Comparison of ENCODE assay signal across 8 cellular contexts in the genomic region with DNA sequence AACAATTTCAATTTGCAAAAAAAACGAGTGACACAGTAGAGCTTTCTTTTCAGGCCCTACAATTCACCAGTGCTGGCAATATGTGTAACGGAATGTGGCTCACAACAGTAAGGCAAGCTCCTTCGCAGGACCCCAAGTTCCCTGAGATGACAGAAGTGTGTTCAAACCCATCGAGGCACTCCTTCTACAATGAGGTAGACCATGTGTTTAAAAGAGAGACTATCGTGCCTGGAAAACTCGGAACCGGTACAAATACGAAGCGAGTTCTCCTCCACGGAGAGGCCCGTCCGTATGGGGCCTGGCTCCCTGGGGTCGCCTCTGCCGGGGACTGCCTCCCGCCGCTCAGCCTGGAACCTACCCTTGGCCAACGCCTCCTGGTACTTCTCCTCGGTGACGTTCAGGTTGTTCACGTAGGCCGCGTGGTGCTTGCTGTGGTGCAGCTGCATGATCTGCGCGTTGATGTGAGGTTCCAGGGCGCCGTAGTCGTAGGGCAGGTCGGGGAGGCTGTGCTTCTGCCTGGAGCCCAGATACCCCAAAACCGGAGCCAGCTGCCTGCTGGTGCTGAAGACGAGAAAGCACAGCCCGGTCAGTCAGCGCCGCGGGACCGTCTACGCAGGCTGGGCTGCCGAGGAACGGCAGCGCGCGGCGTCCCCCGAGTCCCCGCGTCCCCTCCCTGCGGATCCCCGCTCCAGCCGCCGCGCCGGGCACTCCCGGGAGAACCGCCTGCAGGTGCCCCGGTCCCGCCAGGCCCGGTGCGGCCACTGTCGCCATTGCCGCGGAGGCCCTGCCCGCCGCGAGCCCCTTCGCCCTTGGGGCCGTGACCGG. TPM values are rescaled to one million over a fixed set of nuclear protein-coding genes. Genes with fewer than 3 reads are reported as not detected.
DNase-seq lines count a peak whose midpoint lies in the region; ATAC-seq, FAIRE-seq and TF ChIP-seq lines count a peak whose summit lies in the region.

No MANE protein-coding gene starts in this region.

- H3K27ac ChIP-seq in astrocyte (ENCODE audit: low read depth, low read length) (peak overlapping the region; percentile 84), iPS DF 6.9 (ENCODE audit: low read length) (no peak overlapping the region), gastrocnemius medialis (peak overlapping the region; percentile 94 to 99 (median 96))

- TF ChIP-seq CTCF in astrocyte (IDR thresholded peaks at IDR 0.05; ENCODE audit: insufficient read depth, low read depth, low read length) = no peak
- peak in 1 of 5 experiments; percentile 0 for TF ChIP-seq CTCF in gastrocnemius medialis (IDR thresholded peaks at IDR 0.05 in 4 of 5, conservative IDR thresholded peaks at IDR 0.05 in 1 of 5)

- H3K4me3 ChIP-seq in astrocyte (ENCODE audit: insufficient read depth, low read depth, low read length) (peak overlapping the region; percentile 72), iPS DF 6.9 (ENCODE audit: low read length) (peak overlapping the region; percentile 67), gastrocnemius medialis (peak overlapping the region; percentile 83 to 94 (median 90))

- no peaks in the 10 kb centered on the region for H3K9me3 Mint-ChIP-seq in astrocyte (ENCODE audit: unreplicated experiment)

- H3K9ac ChIP-seq in astrocyte (ENCODE audit: low read length) = peak overlapping the region; percentile 81

- peaks cover 28% of the 10 kb centered on the region for H3K79me2 ChIP-seq in astrocyte (ENCODE audit: insufficient read depth, low read length)

- H3K4me1 Mint-ChIP-seq in T-helper 17 cell (peaks cover 34% of the 10 kb centered on the region), astrocyte (ENCODE audit: low read depth, unreplicated experiment) (peaks cover 15% of the 10 kb centered on the region)

- H3K4me1 ChIP-seq in astrocyte (ENCODE audit: insufficient read depth, low read length) (peaks cover 16% of the 10 kb centered on the region), iPS DF 6.9 (ENCODE audit: control insufficient read depth, insufficient read depth, low read length) (peaks cover 7% of the 10 kb centered on the region), gastrocnemius medialis (peaks cover 41 to 43% of the 10 kb centered on the region in 2 donors)

- H2AFZ ChIP-seq in astrocyte (ENCODE audit: low read depth, low read length) = peak overlapping the region; percentile 74

- peaks cover 3% of the 10 kb centered on the region for H3K36me3 ChIP-seq in astrocyte (ENCODE audit: insufficient read depth, low read length)
- no peaks in the 10 kb centered on the region for H3K36me3 ChIP-seq in iPS DF 6.9 (ENCODE audit: control insufficient read depth, insufficient read depth, low read length)
- H3K36me3 ChIP-seq in gastrocnemius medialis = peaks cover 2 to 50% of the 10 kb centered on the region in 2 donors

- peaks cover 6% of the 10 kb centered on the region for H4K20me1 ChIP-seq in astrocyte (ENCODE audit: insufficient read depth, low read length)

- intact Hi-C loops in gastrocnemius medialis (cut with DNase I; ENCODE audit: low total_unique reads) = loop anchor here (1.0 to 10.0 kb wide), 5 partner anchors 35 to 372 kb away; partner anchors contain the start of genes ACAT2, TCP1 and WTAP

- in situ Hi-C loops in KBM-7 (cut with MboI; ENCODE audit: low pct_unique_long_range_greater_than_20kb, low sequenced_read_pairs) = no loop called here
- in situ Hi-C loops in gastrocnemius medialis (cut with MboI; ENCODE audit: low sequenced_read_pairs in 4 of 4) = loop anchor here in 2 of 4 donors (10.0 to 25.0 kb wide), 3 partner anchors 102 to 282 kb away; partner anchors contain the start of genes IGF2R (in 1 of the 2) and MRPL18 (in 1 of the 2)

- no peak for FAIRE-seq in astrocyte (lab: Jason Lieb, UNC)

- H3K27ac Mint-ChIP-seq in T-helper 17 cell (peak overlapping the region; percentile 96), astrocyte (ENCODE audit: unreplicated experiment) (peak overlapping the region; percentile 68)

- DNase-seq in EL (peak; percentile 44), KBM-7 (peak; percentile 52), T-helper 17 cell (peak in 2 of 3 donors; percentile 37 to 45), astrocyte (ENCODE audit: low read depth) (peak; percentile 46), iPS DF 6.9 (ENCODE audit: low read depth, low spot score) (no peak), gastrocnemius medialis (peak in 1 of 2 donors; percentile 33), iPS-NIHi11 (ENCODE audit: low spot score) (no peak)

- H3K9me3 ChIP-seq in T-helper 17 cell (ENCODE audit: control insufficient read depth, low read length, poor library complexity, severe bottlenecking) (no peaks in the 10 kb centered on the region), astrocyte (ENCODE audit: insufficient read depth, low read depth, low read length) (no peaks in the 10 kb centered on the region), iPS DF 6.9 (ENCODE audit: control insufficient read depth, insufficient read depth, low read length) (no peaks in the 10 kb centered on the region), gastrocnemius medialis (no peaks in the 10 kb centered on the region)

- H3K27me3 ChIP-seq in astrocyte (ENCODE audit: insufficient read depth, low read length) = no peaks in the 10 kb centered on the region
- no peaks in the 10 kb centered on the region for H3K27me3 ChIP-seq in iPS DF 6.9 (ENCODE audit: control insufficient read depth, insufficient read depth, low read length)
- no peaks in the 10 kb centered on the region for H3K27me3 ChIP-seq in gastrocnemius medialis

- peaks cover 5% of the 10 kb centered on the region for H3K36me3 Mint-ChIP-seq in T-helper 17 cell (ENCODE audit: low read depth)
- H3K36me3 Mint-ChIP-seq in astrocyte (ENCODE audit: low read depth, unreplicated experiment) = peaks cover 10% of the 10 kb centered on the region

- H3K4me3 Mint-ChIP-seq in T-helper 17 cell (peak overlapping the region; percentile 91), astrocyte (ENCODE audit: unreplicated experiment) (peak overlapping the region; percentile 91)

- ATAC-seq in GM21737 (IDR thresholded peaks at IDR 0.05; ENCODE audit: unreplicated experiment) (peak; percentile 27), T-helper 17 cell (peak; percentile 42), gastrocnemius medialis (no peak)

- TF ChIP-seq POLR2A in gastrocnemius medialis (IDR thresholded peaks at IDR 0.05) = no peak

- no CpG with 5 or more reads among the region's 66 CpGs for WGBS in iPS DF 6.9 (ENCODE audit: insufficient coverage, insufficient read length)

- H3K4me2 ChIP-seq in astrocyte (ENCODE audit: low read length) = peak overlapping the region; percentile 93

- H3K27me3 Mint-ChIP-seq in T-helper 17 cell (no peaks in the 10 kb centered on the region), astrocyte (ENCODE audit: low read depth, unreplicated experiment) (no peaks in the 10 kb centered on the region)

RNA-seq across cellular contexts. Expression of gene SOD2, which starts 0.5 kb away (rescaled TPM):
- total RNA-seq in T-helper 17 cell (100 to 1,000 TPM; 200 to 292 TPM), astrocyte (55.9 and 64.0 TPM in 2 replicates), gastrocnemius medialis (over 10,000 TPM; 10,850 to 22,513 (median 13,452) TPM)

RNA-seq across cellular contexts. Expression of gene WTAP, which starts 34.8 kb away (rescaled TPM):
- total RNA-seq in T-helper 17 cell = 100 to 1,000 TPM; 159 to 160 TPM
- 84.7 and 93.8 TPM in 2 replicates for total RNA-seq in astrocyte
- 100 to 1,000 TPM; 147 to 238 (median 193) TPM for total RNA-seq in gastrocnemius medialis

Comparison
In these comparisons a context has a peak if more than half of its experiments do, and no peak if none do; other contexts are left out.
1. DNase-seq: peak in EL (single experiment), KBM-7 (single experiment), T-helper 17 cell (2 of 3) and astrocyte (single experiment); none in iPS DF 6.9 (single experiment) and iPS-NIHi11 (single experiment).
2. ATAC-seq: peak in GM21737 (single experiment) and T-helper 17 cell (single experiment); none in gastrocnemius medialis (0 of 2).
3. RNA of gene SOD2, which starts 0.5 kb away (total RNA-seq): 10,850 to 22,513 TPM in gastrocnemius medialis; 200 to 292 TPM in T-helper 17 cell and 55.9 to 64.0 TPM in astrocyte; every median in the first group is over 10 times any median in the second.
4. Peak in every context shown above with its lines, with median percentiles within 50 percentile points of each other: H3K4me3 ChIP-seq.